In genomic region chr18:45844938-45845337, GRCh38 we compare ENCODE assay signal across 12 cellular contexts. TPM values are rescaled to one million over a fixed set of nuclear protein-coding genes. Genes with fewer than 3 reads are reported as not detected.
"Had no signal": no experiment of that assay in that cellular context is flagged by ENCODE, and none has a peak within 500 bp of the region (broad histone marks: within the 10 kb centered on the region; RNA-seq: fewer than 3 reads in every experiment).

No MANE protein-coding gene starts in this region.

- H3K27ac ChIP-seq: neutrophil, tibial nerve, WERI-Rb-1 had no signal

- H3K9me3 ChIP-seq: neutrophil, tibial nerve had no signal

- H3K4me3 ChIP-seq: tibial nerve had no signal

- DNase-seq: activated CD4-positive, alpha-beta T cell treated with anti-CD3 and anti-CD28 coated beads for 48 hours; anterior cingulate cortex; hypothalamus; kidney glomerular epithelial cell; naive B cell; retina; stimulated activated CD4-positive, alpha-beta T cell treated with anti-CD3 and anti-CD28 coated beads, Interleukin-4, amount 100 ng/mL, for 4 hours; WERI-Rb-1 had no signal

- H3K4me1 ChIP-seq: tibial nerve had no signal

RNA-seq across cellular contexts. Expression of gene SIGLEC15, which starts 19.5 kb away (rescaled TPM):
- total RNA-seq: activated T-helper 2 cell treated with anti-CD3 and anti-CD28 coated beads, Interferon-gamma antibody, Interleukin-2, Interleukin-4, amounts not matched to agents 10 μg/mL and 5 μg/mL and 100 μg/mL, durations not matched to agents 14 hours and 24 hours and 36 hours; skeletal muscle tissue had no signal
